16 cellular contexts compared by ENCODE assay signal in genomic region chr1:2856076-2856390, GRCh38. TPM values are rescaled to one million over a fixed set of nuclear protein-coding genes. Genes with fewer than 3 reads are reported as not detected.
DNase-seq lines count a peak whose midpoint lies in the region; ATAC-seq and TF ChIP-seq lines count a peak whose summit lies in the region.
"Had no signal": no experiment of that assay in that cellular context is flagged by ENCODE, and none has a peak within 500 bp of the region (broad histone marks: within the 10 kb centered on the region; RNA-seq: fewer than 3 reads in every experiment).

No MANE protein-coding gene starts in this region.

- no peak overlapping the region for H4K8ac ChIP-seq in neuronal stem cell (ENCODE audit: low read depth, low read length)

- TF ChIP-seq CTCF in left ventricle myocardium inferior (IDR thresholded peaks at IDR 0.05; ENCODE audit: borderline replicate concordance) (no peak), WERI-Rb-1 (IDR thresholded peaks at IDR 0.05; ENCODE audit: low read depth, low read length) (no peak)

- no peak overlapping the region for H2BK15ac ChIP-seq in neuronal stem cell (ENCODE audit: low read length)

- H3K36me3 ChIP-seq in left ventricle myocardium inferior (no peaks in the 10 kb centered on the region), WERI-Rb-1 (no peaks in the 10 kb centered on the region), neuronal stem cell (replicated peaks in 1 of 2; ENCODE audit: control insufficient read depth in 2 of 2, insufficient read depth in 2 of 2, low read length in 2 of 2) (no peaks in the 10 kb centered on the region), aorta (ENCODE audit: control insufficient read depth in 1 of 2, insufficient read depth in 2 of 2, low read length in 1 of 2) (no peaks in the 10 kb centered on the region)
- H3K36me3 ChIP-seq: HAP-1 had no signal

- no peak overlapping the region for H2BK120ac ChIP-seq in neuronal stem cell (ENCODE audit: low read depth, low read length)

- H4K91ac ChIP-seq in neuronal stem cell (ENCODE audit: low read depth, low read length, poor library complexity) = no peak overlapping the region

- H2BK5ac ChIP-seq in neuronal stem cell (ENCODE audit: low read length) = peak overlapping the region; percentile 75

- H3K27ac ChIP-seq in left ventricle myocardium inferior (replicated peaks) = no peak overlapping the region
- no peak overlapping the region; the same call in 1 of the 2 replicates for H3K27ac ChIP-seq in WERI-Rb-1
- peak overlapping the region; percentile 59 for H3K27ac ChIP-seq in neuronal stem cell (replicated peaks; ENCODE audit: low read length)
- H3K27ac ChIP-seq in aorta (ENCODE audit: low read depth in 1 of 2, low read length in 2 of 2) = no peak overlapping the region
- H3K27ac ChIP-seq: C4-2B had no signal

- H3K4me2 ChIP-seq in neuronal stem cell (ENCODE audit: insufficient read depth, low read length, poor library complexity, severe bottlenecking) = no peak overlapping the region

- H3K27me3 ChIP-seq in left ventricle myocardium inferior (ENCODE audit: low read depth) (peaks cover 78% of the 10 kb centered on the region), WERI-Rb-1 (ENCODE audit: insufficient read depth, low read depth, severe bottlenecking) (no peaks in the 10 kb centered on the region), neuronal stem cell (ENCODE audit: control insufficient read depth in 3 of 3, insufficient read depth in 3 of 3, low read depth in 1 of 3, low read length in 3 of 3) (peaks cover 0 to 55% (median 0%) of the 10 kb centered on the region in 3 experiments), aorta (ENCODE audit: control insufficient read depth in 1 of 2, insufficient read depth in 2 of 2, low read length in 1 of 2) (no peaks in the 10 kb centered on the region)

- DNase-seq in left ventricle myocardium superior (peak; percentile 28), left ventricle myocardium inferior (no peak), WERI-Rb-1 (no peak), neuronal stem cell (ENCODE audit: low spot score) (no peak), aorta (peak; percentile 27 to 70)
- DNase-seq: ACHN; CD4-positive, alpha-beta memory T cell; COR-L47; DMS153; DMS79 treated with DMSO at 0.1 percent for 48 hours; EL had no signal

- H3K18ac ChIP-seq in neuronal stem cell (ENCODE audit: low read length) = no peak overlapping the region

- H3K79me1 ChIP-seq in neuronal stem cell (ENCODE audit: low read depth, low read length) = no peaks in the 10 kb centered on the region

- no peak overlapping the region for H3K23ac ChIP-seq in neuronal stem cell (ENCODE audit: low read depth, low read length, poor library complexity)

- H3K9ac ChIP-seq in neuronal stem cell (ENCODE audit: low read depth, low read length, poor library complexity) = no peak overlapping the region

- H2AFZ ChIP-seq in neuronal stem cell (ENCODE audit: low read length) = no peak overlapping the region

- H3K4me3 ChIP-seq in left ventricle myocardium inferior (no peak overlapping the region), WERI-Rb-1 (ENCODE audit: low read depth, low read length) (peak overlapping the region; percentile 31), neuronal stem cell (ENCODE audit: low read length in 2 of 2) (no peak overlapping the region), aorta (ENCODE audit: low read length in 2 of 2) (no peak overlapping the region)
- H3K4me3 ChIP-seq: HAP-1 had no signal

- intact Hi-C loops in left ventricle myocardium superior (cut with micrococcal nuclease) (no loop called here), left ventricle myocardium inferior (cut with micrococcal nuclease) (no loop called here), aorta (cut with DNase I) (no loop called here)

- H3K4ac ChIP-seq in neuronal stem cell (ENCODE audit: low read length) = no peak overlapping the region

- no CpG with 5 or more reads among the region's 12 CpGs for WGBS in neuronal stem cell (ENCODE audit: extremely low coverage in 2 of 2, insufficient read length in 2 of 2, insufficient replicate concordance in 1 of 2), 2 donors
- 83 to 86% methylated on average over 12 of the region's 12 CpGs for WGBS in aorta, 2 donors

- no peak overlapping the region for H3K14ac ChIP-seq in neuronal stem cell (ENCODE audit: low read length)

- no peaks in the 10 kb centered on the region for H3K4me1 ChIP-seq in left ventricle myocardium inferior
- H3K4me1 ChIP-seq in neuronal stem cell (ENCODE audit: control insufficient read depth in 2 of 2, insufficient read depth in 1 of 2, low read depth in 1 of 2, low read length in 2 of 2) = peaks cover 0 to 12% of the 10 kb centered on the region in 2 donors
- no peaks in the 10 kb centered on the region for H3K4me1 ChIP-seq in aorta (ENCODE audit: control insufficient read depth in 1 of 2, insufficient read depth in 2 of 2, low read length in 2 of 2)
- H3K4me1 ChIP-seq: HAP-1 had no signal

- no peaks in the 10 kb centered on the region for H3K9me3 ChIP-seq in left ventricle myocardium inferior (replicated peaks)
- no peaks in the 10 kb centered on the region for H3K9me3 ChIP-seq in WERI-Rb-1 (ENCODE audit: severe bottlenecking)
- peaks cover 0 to 6% of the 10 kb centered on the region in 2 donors for H3K9me3 ChIP-seq in neuronal stem cell (replicated peaks in 1 of 2; ENCODE audit: control insufficient read depth in 2 of 2, insufficient read depth in 1 of 2, low read depth in 1 of 2, low read length in 2 of 2)
- H3K9me3 ChIP-seq in aorta (ENCODE audit: control insufficient read depth, low read length) = no peaks in the 10 kb centered on the region
- H3K9me3 ChIP-seq: HAP-1 had no signal

- H2BK12ac ChIP-seq in neuronal stem cell (ENCODE audit: low read length) = no peak overlapping the region

- no peak for ATAC-seq in left ventricle myocardium superior
- ATAC-seq in aorta (ENCODE audit: low FRiP score) = no peak
- ATAC-seq in GM21717 (IDR thresholded peaks at IDR 0.05; ENCODE audit: unreplicated experiment) = no peak
- no peak for ATAC-seq in GM21723 (IDR thresholded peaks at IDR 0.05; ENCODE audit: unreplicated experiment)

- H2AK5ac ChIP-seq in neuronal stem cell (ENCODE audit: low read depth, low read length) = peak overlapping the region; percentile 47

RNA-seq across cellular contexts. Expression of gene TTC34, which starts 54.5 kb away (rescaled TPM):
- total RNA-seq in left ventricle myocardium superior (0.59 TPM), left ventricle myocardium inferior (0.91 TPM), aorta (1 to 10 TPM in 1 of 2 donors, under 1 TPM in 1; 0.55 to 1.3 TPM)
- 0.39 TPM for polyA plus RNA-seq in neuronal stem cell (2013, experiment 1 of 2)
- polyA plus RNA-seq in neuronal stem cell (2013, experiment 2 of 2) = 0.35 TPM
- under 1 TPM in 1 of 2 donors, not detected in 1; 0.95 TPM for polyA plus RNA-seq in aorta
- total RNA-seq: A172 had no signal

Comparison
In these comparisons a context has a peak if more than half of its experiments do, and no peak if none do; other contexts are left out.
1. DNase-seq: peak in left ventricle myocardium superior (single experiment) and aorta (2 of 2); none in left ventricle myocardium inferior (single experiment), WERI-Rb-1 (single experiment) and neuronal stem cell (single experiment).